ENCODE assay signal across 14 cellular contexts in genomic region chr3:141077631-141078030, GRCh38. TPM values are rescaled to one million over a fixed set of nuclear protein-coding genes. Genes with fewer than 3 reads are reported as not detected.
A peak's percentile ranks its signal among the peaks of the same experiment; 100 is the strongest.
DNase-seq lines count a peak whose midpoint lies in the region; ATAC-seq, FAIRE-seq and TF ChIP-seq lines count a peak whose summit lies in the region.
"Had no signal": no experiment of that assay in that cellular context is flagged by ENCODE, and none has a peak within 500 bp of the region (broad histone marks: within the 10 kb centered on the region; RNA-seq: fewer than 3 reads in every experiment).

No MANE protein-coding gene starts in this region.

- H3K23ac ChIP-seq in H1 (ENCODE audit: insufficient read length): no peak overlapping the region

- no peaks in the 10 kb centered on the region for H4K20me1 ChIP-seq in H1 (replicated peaks in 1 of 2; ENCODE audit: control insufficient read depth in 1 of 2, insufficient read depth in 2 of 2, low read length in 2 of 2)

- no peak for TF ChIP-seq EP300 in H1 (IDR thresholded peaks at IDR 0.05; ENCODE audit: borderline replicate concordance in 1 of 2, low read depth in 2 of 2, low read length in 2 of 2)

- H2BK120ac ChIP-seq in H1 (replicated peaks; ENCODE audit: low read depth, low read length): no peak overlapping the region

- peak overlapping the region; percentile 57 for H3K14ac ChIP-seq in H1 (ENCODE audit: insufficient read length)

- CTCF ChIA-PET in H1 (lab: Charles Lee; ENCODE audit: partially characterized antibody): interaction anchor here (0.9 to 29.1 kb wide), 7 partner anchors 9 to 154 kb away, joined by 3 to 333 read pairs (median 4); partner anchors contain the start of genes PXYLP1 and SPSB4

- no peak for ATAC-seq in stimulated activated effector memory CD8-positive, alpha-beta T cell treated with anti-CD3 and anti-CD28 coated beads, Interleukin-12 subunit alpha, Interleukin-12 subunit beta, amount 100 ng/mL, for 72 hours
- ATAC-seq: activated T-helper 17 cell treated with anti-CD3 and anti-CD28 coated beads, Interleukin-2, amount 50 U/mL, for 72 hours had no signal

- no peak overlapping the region for H2AFZ ChIP-seq in H1 (ENCODE audit: low read length)

- H3K36me3 ChIP-seq in HUES6 (ENCODE audit: control insufficient read depth, insufficient read depth, low read length) (no peaks in the 10 kb centered on the region), H1 (ENCODE audit: control insufficient read depth in 2 of 4, insufficient read depth in 4 of 4, low read length in 3 of 4) (no peaks in the 10 kb centered on the region), skeletal muscle satellite cell (ENCODE audit: insufficient read depth, low read length) (no peaks in the 10 kb centered on the region)
- H3K36me3 ChIP-seq: left lung had no signal

- no peak for FAIRE-seq in H1 (lab: Jason Lieb, UNC)

- peak overlapping the region; percentile 85 for H4K91ac ChIP-seq in H1 (replicated peaks; ENCODE audit: insufficient read length, low read length)

- H3K4me1 ChIP-seq in HUES6 (ENCODE audit: control insufficient read depth, insufficient read depth, low read length): peaks cover 83% of the 10 kb centered on the region
- peaks cover 51 to 66% (median 58%) of the 10 kb centered on the region in 4 experiments for H3K4me1 ChIP-seq in H1 (replicated peaks in 1 of 4; ENCODE audit: control insufficient read depth in 3 of 4, insufficient read depth in 4 of 4, low read length in 3 of 4)
- H3K4me1 ChIP-seq in skeletal muscle satellite cell (ENCODE audit: control insufficient read depth, insufficient read depth, low read length): peaks cover 15% of the 10 kb centered on the region

- no peaks in the 10 kb centered on the region for H3K27me3 Mint-ChIP-seq in mesothelial cell of epicardium (ENCODE audit: low read depth)
- peaks cover 5% of the 10 kb centered on the region for H3K27me3 Mint-ChIP-seq in activated T-helper 1 cell treated with anti-CD3 and anti-CD28 coated beads, Interleukin-12 subunit alpha, Interleukin-12 subunit beta, Interleukin-2, Interleukin-4 antibody, amounts not matched to agents 30 ng/mL and 10 ng/mL and 1 ng/mL, durations not matched to agents 14 hours and 24 hours and 36 hours (ENCODE audit: insufficient read depth)

- H3K4ac ChIP-seq in H1 (replicated peaks; ENCODE audit: insufficient read length, low read depth, low read length): no peak overlapping the region

- no peak overlapping the region for H4K8ac ChIP-seq in H1 (ENCODE audit: extremely low read depth, insufficient read depth, low read length)

- no peaks in the 10 kb centered on the region for H3K36me3 Mint-ChIP-seq in mesothelial cell of epicardium
- H3K36me3 Mint-ChIP-seq in stimulated activated effector memory CD8-positive, alpha-beta T cell treated with anti-CD3 and anti-CD28 coated beads, Interleukin-12 subunit alpha, Interleukin-12 subunit beta, amount 100 ng/mL, for 72 hours: no peaks in the 10 kb centered on the region
- H3K36me3 Mint-ChIP-seq in activated T-helper 1 cell treated with anti-CD3 and anti-CD28 coated beads, Interleukin-12 subunit alpha, Interleukin-12 subunit beta, Interleukin-2, Interleukin-4 antibody, amounts not matched to agents 30 ng/mL and 10 ng/mL and 1 ng/mL, durations not matched to agents 14 hours and 24 hours and 36 hours (ENCODE audit: low read depth): no peaks in the 10 kb centered on the region
- H3K36me3 Mint-ChIP-seq: T-cell had no signal

- H3K9ac ChIP-seq in HUES6 (ENCODE audit: low read length): peak overlapping the region; percentile 50
- H3K9ac ChIP-seq in H1 (replicated peaks in 1 of 4; ENCODE audit: extremely low read depth in 1 of 4, low read depth in 3 of 4, low read length in 3 of 4): no peak overlapping the region
- peak overlapping the region; percentile 58 for H3K9ac ChIP-seq in skeletal muscle satellite cell (ENCODE audit: low read depth, low read length)

- no peak overlapping the region; the same call in 1 of the 2 replicates for H3K18ac ChIP-seq in H1 (ENCODE audit: extremely low read depth, low read length)

- H4K5ac ChIP-seq in H1 (ENCODE audit: insufficient read length, low read depth, low read length): no peak overlapping the region

- WGBS in H1 (ENCODE audit: extremely low coverage in 1 of 2, insufficient coverage in 1 of 2, insufficient read length in 1 of 2, insufficient replicate concordance in 2 of 2, low coverage in 1 of 2, low lambda C conversion rate in 2 of 2, missing lambda C conversion rate in 1 of 2), 2 experiments: 87% methylated on average over 6 of the region's 6 CpGs; no CpG with 5 or more reads in 1 of the 2 experiments

- H3K79me1 ChIP-seq in H1 (ENCODE audit: low read depth, low read length): peaks cover 13% of the 10 kb centered on the region; the same call in 1 of the 2 replicates

- H3K4me3 Mint-ChIP-seq in mesothelial cell of epicardium: peak overlapping the region; percentile 55
- H3K4me3 Mint-ChIP-seq in stimulated activated effector memory CD8-positive, alpha-beta T cell treated with anti-CD3 and anti-CD28 coated beads, Interleukin-12 subunit alpha, Interleukin-12 subunit beta, amount 100 ng/mL, for 72 hours: no peak overlapping the region
- no peak overlapping the region for H3K4me3 Mint-ChIP-seq in activated T-helper 1 cell treated with anti-CD3 and anti-CD28 coated beads, Interleukin-12 subunit alpha, Interleukin-12 subunit beta, Interleukin-2, Interleukin-4 antibody, amounts not matched to agents 30 ng/mL and 10 ng/mL and 1 ng/mL, durations not matched to agents 14 hours and 24 hours and 36 hours
- H3K4me3 Mint-ChIP-seq: activated T-helper 17 cell treated with anti-CD3 and anti-CD28 coated beads, Interleukin-2, amount 50 U/mL, for 72 hours had no signal

- H2BK15ac ChIP-seq in H1 (ENCODE audit: low read length): peak overlapping the region; percentile 84; the same call in 1 of the 2 replicates

- no peaks in the 10 kb centered on the region for H3K23me2 ChIP-seq in H1 (ENCODE audit: low read depth, low read length)

- H3K4me3 ChIP-seq in HUES6 (ENCODE audit: low read depth, low read length): peak overlapping the region; percentile 38; the same call in 1 of the 2 replicates
- no peak overlapping the region for H3K4me3 ChIP-seq in H1 (ENCODE audit: extremely low read depth in 1 of 4, insufficient read depth in 2 of 4, low read depth in 3 of 4, low read length in 4 of 4)
- peak overlapping the region; percentile 55 for H3K4me3 ChIP-seq in skeletal muscle satellite cell (ENCODE audit: low read length)
- peak overlapping the region in 22 of 59 donors; percentile 29 to 64 (median 55) for H3K4me3 ChIP-seq in dorsolateral prefrontal cortex

- H3K9me3 Mint-ChIP-seq in mesothelial cell of epicardium: no peaks in the 10 kb centered on the region
- no peaks in the 10 kb centered on the region for H3K9me3 Mint-ChIP-seq in stimulated activated effector memory CD8-positive, alpha-beta T cell treated with anti-CD3 and anti-CD28 coated beads, Interleukin-12 subunit alpha, Interleukin-12 subunit beta, amount 100 ng/mL, for 72 hours
- no peaks in the 10 kb centered on the region for H3K9me3 Mint-ChIP-seq in activated T-helper 1 cell treated with anti-CD3 and anti-CD28 coated beads, Interleukin-12 subunit alpha, Interleukin-12 subunit beta, Interleukin-2, Interleukin-4 antibody, amounts not matched to agents 30 ng/mL and 10 ng/mL and 1 ng/mL, durations not matched to agents 14 hours and 24 hours and 36 hours
- H3K9me3 Mint-ChIP-seq: activated T-helper 17 cell treated with anti-CD3 and anti-CD28 coated beads, Interleukin-2, amount 50 U/mL, for 72 hours; T-cell had no signal

- H3K27ac Mint-ChIP-seq in mesothelial cell of epicardium: peak overlapping the region; percentile 95
- no peak overlapping the region for H3K27ac Mint-ChIP-seq in stimulated activated effector memory CD8-positive, alpha-beta T cell treated with anti-CD3 and anti-CD28 coated beads, Interleukin-12 subunit alpha, Interleukin-12 subunit beta, amount 100 ng/mL, for 72 hours
- H3K27ac Mint-ChIP-seq in activated T-helper 1 cell treated with anti-CD3 and anti-CD28 coated beads, Interleukin-12 subunit alpha, Interleukin-12 subunit beta, Interleukin-2, Interleukin-4 antibody, amounts not matched to agents 30 ng/mL and 10 ng/mL and 1 ng/mL, durations not matched to agents 14 hours and 24 hours and 36 hours: no peak overlapping the region
- H3K27ac Mint-ChIP-seq: activated T-helper 17 cell treated with anti-CD3 and anti-CD28 coated beads, Interleukin-2, amount 50 U/mL, for 72 hours; T-cell had no signal

- TF ChIP-seq RAD21 in H1 (IDR thresholded peaks at IDR 0.05 in 1 of 2, conservative IDR thresholded peaks at IDR 0.05 in 1 of 2; ENCODE audit: low read depth in 2 of 2, low read length in 2 of 2): no peak

- H2BK5ac ChIP-seq in H1 (ENCODE audit: low read depth, low read length): peak overlapping the region; percentile 81

- peak overlapping the region; percentile 94; the same call in 1 of the 2 replicates for H2BK20ac ChIP-seq in H1 (ENCODE audit: low read length)

- TF ChIP-seq CTCF in H1 (IDR thresholded peaks at IDR 0.05; ENCODE audit: control extremely low read depth in 1 of 3, insufficient read depth in 1 of 3, low read depth in 1 of 3, low read length in 3 of 3): no peak
- no peak for TF ChIP-seq CTCF in mesothelial cell of epicardium (IDR thresholded peaks at IDR 0.05; ENCODE audit: unreplicated experiment)
- TF ChIP-seq CTCF in dorsolateral prefrontal cortex (IDR thresholded peaks at IDR 0.05 in 54 of 56, conservative IDR thresholded peaks at IDR 0.05 in 2 of 56; ENCODE audit: low read depth in 1 of 56, partially characterized antibody in 56 of 56): no peak

- H2AK5ac ChIP-seq in H1 (ENCODE audit: low read depth, low read length): peak overlapping the region; percentile 67; the same call in 1 of the 2 replicates

- H3K4me1 Mint-ChIP-seq in mesothelial cell of epicardium: peaks cover 63% of the 10 kb centered on the region
- H3K4me1 Mint-ChIP-seq in stimulated activated effector memory CD8-positive, alpha-beta T cell treated with anti-CD3 and anti-CD28 coated beads, Interleukin-12 subunit alpha, Interleukin-12 subunit beta, amount 100 ng/mL, for 72 hours: peaks cover 17% of the 10 kb centered on the region
- peaks cover 11% of the 10 kb centered on the region for H3K4me1 Mint-ChIP-seq in activated T-helper 1 cell treated with anti-CD3 and anti-CD28 coated beads, Interleukin-12 subunit alpha, Interleukin-12 subunit beta, Interleukin-2, Interleukin-4 antibody, amounts not matched to agents 30 ng/mL and 10 ng/mL and 1 ng/mL, durations not matched to agents 14 hours and 24 hours and 36 hours (ENCODE audit: low read depth)
- H3K4me1 Mint-ChIP-seq: activated T-helper 17 cell treated with anti-CD3 and anti-CD28 coated beads, Interleukin-2, amount 50 U/mL, for 72 hours had no signal

- intact Hi-C loops in dorsolateral prefrontal cortex (cut with DNase I): no loop called here
- intact Hi-C loops in activated T-helper 1 cell treated with anti-CD3 and anti-CD28 coated beads, Interleukin-12 subunit alpha, Interleukin-12 subunit beta, Interleukin-2, Interleukin-4 antibody, amounts not matched to agents 30 ng/mL and 10 ng/mL and 1 ng/mL, durations not matched to agents 14 hours and 24 hours and 36 hours (cut with micrococcal nuclease): no loop called here

- no peak for TF ChIP-seq POLR2A in H1 (IDR thresholded peaks at IDR 0.05; ENCODE audit: control extremely low read depth in 1 of 2, low read depth in 2 of 2, low read length in 2 of 2)

- H3K56ac ChIP-seq in H1 (replicated peaks; ENCODE audit: insufficient read length, low read depth, low read length): no peak overlapping the region

- peaks cover 0 to 12% of the 10 kb centered on the region in 2 experiments; a peak in 1 of 4 replicates for H3K79me2 ChIP-seq in H1 (ENCODE audit: control insufficient read depth in 1 of 2, insufficient read depth in 2 of 2, low read length in 2 of 2)

- no peak for DNase-seq in H1 (ENCODE audit: low read depth in 1 of 2, low spot score in 2 of 2)
- DNase-seq in mesothelial cell of epicardium (ENCODE audit: low spot score in 2 of 2, unreplicated experiment in 2 of 2): no peak
- DNase-seq in stimulated activated effector memory CD8-positive, alpha-beta T cell treated with anti-CD3 and anti-CD28 coated beads, Interleukin-12 subunit alpha, Interleukin-12 subunit beta, amount 100 ng/mL, for 72 hours (ENCODE audit: low spot score in 2 of 2): no peak
- DNase-seq in COLO829 (ENCODE audit: low spot score): no peak
- DNase-seq in dorsolateral prefrontal cortex: no peak
- DNase-seq in activated T-helper 1 cell treated with anti-CD3 and anti-CD28 coated beads, Interleukin-12 subunit alpha, Interleukin-12 subunit beta, Interleukin-2, Interleukin-4 antibody, amounts not matched to agents 30 ng/mL and 10 ng/mL and 1 ng/mL, durations not matched to agents 14 hours and 24 hours and 36 hours (ENCODE audit: low spot score): no peak
- DNase-seq: activated CD4-positive, alpha-beta T cell treated with anti-CD3 and anti-CD28 coated beads, Interleukin-2, amount 50 U/mL, for 1 hour; KG1; stimulated activated CD4-positive, alpha-beta T cell treated with anti-CD3 and anti-CD28 coated beads, Interleukin-4, amount 100 ng/mL, for 24 hours; T-cell had no signal

- POLR2A ChIA-PET in H1 (lab: Charles Lee; ENCODE audit: partially characterized antibody): interaction anchor here (0.6 to 1.9 kb wide), 4 partner anchors 11 to 52 kb away, joined by 3 to 5 read pairs (median 3); partner anchors contain the start of gene SPSB4

- H3K27ac ChIP-seq in HUES6 (ENCODE audit: low read depth, low read length) (peak overlapping the region; percentile 59; the same call in 1 of the 2 replicates), H1 (ENCODE audit: low read depth, low read length) (no peak overlapping the region), dorsolateral prefrontal cortex (peak overlapping the region in 17 of 59 donors; percentile 4 to 88 (median 38))

- H3K4me2 ChIP-seq in H1 (ENCODE audit: insufficient read depth in 1 of 2, low read depth in 2 of 2, low read length in 2 of 2) (peak overlapping the region in 1 of 2 experiments; percentile 19; a peak in 1 of 4 replicates), skeletal muscle satellite cell (ENCODE audit: low read length) (peak overlapping the region; percentile 76)

- peak overlapping the region; percentile 94; the same call in 1 of the 2 replicates for H2BK12ac ChIP-seq in H1 (ENCODE audit: low read depth, low read length)

- no peaks in the 10 kb centered on the region for H3K27me3 ChIP-seq in HUES6 (ENCODE audit: control insufficient read depth, insufficient read depth, low read length)
- H3K27me3 ChIP-seq in H1 (replicated peaks in 1 of 4; ENCODE audit: control insufficient read depth in 3 of 4, extremely low read depth in 1 of 4, insufficient read depth in 3 of 4, low read length in 3 of 4): peaks cover 0 to 2% (median 0%) of the 10 kb centered on the region in 4 experiments; a peak in 4 of 7 replicates
- H3K27me3 ChIP-seq in skeletal muscle satellite cell (ENCODE audit: control insufficient read depth, insufficient read depth, low read length): no peaks in the 10 kb centered on the region
- no peaks in the 10 kb centered on the region for H3K27me3 ChIP-seq in dorsolateral prefrontal cortex
- H3K27me3 ChIP-seq: left lung had no signal

- H3K9me3 ChIP-seq in HUES6 (ENCODE audit: control insufficient read depth, insufficient read depth, low read depth, low read length) (no peaks in the 10 kb centered on the region), H1 (ENCODE audit: insufficient read depth in 2 of 2, low read depth in 1 of 2, low read length in 1 of 2) (no peaks in the 10 kb centered on the region), skeletal muscle satellite cell (replicated peaks; ENCODE audit: low read length) (no peaks in the 10 kb centered on the region)
- H3K9me3 ChIP-seq: left lung had no signal

RNA-seq across cellular contexts. Expression of gene SPSB4, which starts 26.5 kb away (rescaled TPM):
- total RNA-seq in H1 (2021; fragmentation: NEBNext Ultra II Directional; extraction: Animal tissue kit (Norgen Biotek cat#: 25700)): 17.2 and 18.1 TPM in 2 replicates
- polyA plus RNA-seq in H1 (2011; rRNA removed): 15.1 and 17.6 TPM in 2 replicates
- polyA plus RNA-seq in H1 (2011; cell fraction: cytosol; rRNA removed): 16.5 TPM
- polyA plus RNA-seq in H1 (2011; cell fraction: nucleus; rRNA removed): 15.4 TPM
- 16.7 to 20.2 TPM (median 19.5 TPM) in 4 replicates for polyA plus RNA-seq in H1 (2012, experiment 1 of 2)
- polyA plus RNA-seq in H1 (2012, experiment 2 of 2): 30.9 TPM
- 12.7 TPM for polyA plus RNA-seq in H1 (2013, experiment 1 of 2)
- 13.3 TPM for polyA plus RNA-seq in H1 (2013, experiment 2 of 2)
- polyA minus RNA-seq in H1 (2011; rRNA and poly(A)+ RNA removed): 12.9 and 17.0 TPM in 2 replicates
- polyA minus RNA-seq in H1 (2011; cell fraction: cytosol; rRNA and poly(A)+ RNA removed): 8.6 TPM
- polyA minus RNA-seq in H1 (2011; cell fraction: nucleus; rRNA and poly(A)+ RNA removed): 18.7 TPM
- total RNA-seq in mesothelial cell of epicardium: 12.9 to 15.4 TPM (median 13.1 TPM) in 3 replicates
- total RNA-seq in skeletal muscle satellite cell (2012; rRNA removed): 0.22 TPM in 1 of 2 replicates, not detected in the other
- 1 to 10 TPM in 115 of 120 experiments, under 1 TPM in 5; 0.61 to 6.1 (median 2.3) TPM for total RNA-seq in dorsolateral prefrontal cortex
- not detected in 2 replicates for total RNA-seq in activated T-helper 1 cell treated with anti-CD3 and anti-CD28 coated beads, Interleukin-12 subunit alpha, Interleukin-12 subunit beta, Interleukin-2, Interleukin-4 antibody, amounts not matched to agents 30 ng/mL and 10 ng/mL and 1 ng/mL, durations not matched to agents 14 hours and 24 hours and 36 hours
- total RNA-seq: activated T-helper 17 cell treated with anti-CD3 and anti-CD28 coated beads, Interleukin-2, amount 50 U/mL, for 72 hours; T-cell had no signal

Comparison
In these comparisons a context has a peak if more than half of its experiments do, and no peak if none do; other contexts are left out.
1. H3K4me3 ChIP-seq: peak in HUES6 (single experiment) and skeletal muscle satellite cell (single experiment); none in H1 (0 of 4).
2. H3K9ac ChIP-seq: peak in HUES6 (single experiment) and skeletal muscle satellite cell (single experiment); none in H1 (0 of 4).